Comparison of ENCODE assay signal across 25 cellular contexts in genomic region chr9:128528445-128529160, GRCh38. TPM values are rescaled to one million over a fixed set of nuclear protein-coding genes. Genes with fewer than 3 reads are reported as not detected.
DNase-seq lines count a peak whose midpoint lies in the region; ATAC-seq, FAIRE-seq and TF ChIP-seq lines count a peak whose summit lies in the region.
"Had no signal": no experiment of that assay in that cellular context is flagged by ENCODE, and none has a peak within 500 bp of the region (broad histone marks: within the 10 kb centered on the region; RNA-seq: fewer than 3 reads in every experiment).

No MANE protein-coding gene starts in this region.

- H3K9me2 ChIP-seq in PC-9 (ENCODE audit: insufficient read depth) (no peaks in the 10 kb centered on the region), Karpas-422 (replicated peaks; ENCODE audit: insufficient read depth, low read length) (no peaks in the 10 kb centered on the region)

- H3K9me1 ChIP-seq in endothelial cell of umbilical vein (replicated peaks; ENCODE audit: control insufficient read depth, extremely low read depth, insufficient read depth, low read length), result no peaks in the 10 kb centered on the region

- POLR2A ChIA-PET in HepG2 (lab: Yijun Ruan, JAX), result no interaction called here
- POLR2A ChIA-PET in PC-9 (lab: Charles Lee; ENCODE audit: unreplicated experiment), result no interaction called here
- POLR2A ChIA-PET in endothelial cell of umbilical vein (lab: Charles Lee), result interaction anchor here (0.9 to 1.3 kb wide), 2 partner anchors 23 to 25 kb away, joined by 3 to 5 read pairs; partner anchors contain the start of gene SPTAN1
- POLR2A ChIA-PET in WTC11 (lab: Charles Lee), result no interaction called here

- CTCF ChIA-PET in HepG2 (lab: Yijun Ruan, JAX; ENCODE audit: low intra/inter-chr PET ratio, low total read pairs), result no interaction called here
- CTCF ChIA-PET in PC-9 (lab: Charles Lee), result no interaction called here
- CTCF ChIA-PET in endothelial cell of umbilical vein (lab: Charles Lee), result interaction anchor here (1.2 to 3.9 kb wide), 4 partner anchors 9 to 90 kb away, joined by 4 to 11 read pairs (median 6); partner anchors contain the start of gene GLE1
- CTCF ChIA-PET in WTC11 (lab: Charles Lee), result interaction anchor here (0.6 to 0.9 kb wide), 2 partner anchors 23 to 145 kb away, joined by 3 read pairs; no protein-coding TSS in a partner anchor

- TF ChIP-seq EP300 in HepG2 (IDR thresholded peaks at IDR 0.05; ENCODE audit: low read depth in 2 of 2, low read length in 2 of 2) (no peak), HepG2 (CRISPR knock-in tag; IDR thresholded peaks at IDR 0.05; ENCODE audit: borderline replicate concordance) (no peak), sigmoid colon (IDR thresholded peaks at IDR 0.05) (no peak)

- H3K36me3 ChIP-seq in right lobe of liver (peaks cover 5 to 71% (median 15%) of the 10 kb centered on the region in 4 donors), HepG2 (replicated peaks in 1 of 2; ENCODE audit: control insufficient read depth in 1 of 2, insufficient read depth in 2 of 2, low read length in 2 of 2) (peaks cover 13 to 49% of the 10 kb centered on the region in 2 experiments), PC-9 (ENCODE audit: low read depth) (peaks cover 22% of the 10 kb centered on the region), endothelial cell of umbilical vein (ENCODE audit: control insufficient read depth in 2 of 2, extremely low read depth in 1 of 2, insufficient read depth in 2 of 2, low read length in 2 of 2) (peaks cover 5 to 8% of the 10 kb centered on the region in 2 experiments), sigmoid colon (peaks cover 38 to 99% (median 60%) of the 10 kb centered on the region in 4 donors), Karpas-422 (ENCODE audit: insufficient read depth, low read length) (peaks cover 16% of the 10 kb centered on the region)

- H3K36me3 Mint-ChIP-seq in stimulated activated memory B cell treated with anti-CD40 and anti-IgM and Interleukin-4, amounts not matched to agents 10 μg/mL and 1 μg/mL and 100 μg/mL, for 72 hours, result peaks cover 46% of the 10 kb centered on the region
- peaks cover 20% of the 10 kb centered on the region for H3K36me3 Mint-ChIP-seq in WTC11

- no peak overlapping the region for H3K4me2 ChIP-seq in HepG2 (ENCODE audit: low read depth, low read length)
- no peak overlapping the region for H3K4me2 ChIP-seq in PC-9
- H3K4me2 ChIP-seq in endothelial cell of umbilical vein (ENCODE audit: insufficient read depth, low read length), result peak overlapping the region; percentile 1
- H3K4me2 ChIP-seq in Karpas-422 (ENCODE audit: low read depth, low read length, poor library complexity, severe bottlenecking), result no peak overlapping the region

- H3K4me1 Mint-ChIP-seq in stimulated activated memory B cell treated with anti-CD40 and anti-IgM and Interleukin-4, amounts not matched to agents 10 μg/mL and 1 μg/mL and 100 μg/mL, for 72 hours, result no peaks in the 10 kb centered on the region
- no peaks in the 10 kb centered on the region for H3K4me1 Mint-ChIP-seq in WTC11

- no peaks in the 10 kb centered on the region for H3K27me3 Mint-ChIP-seq in stimulated activated memory B cell treated with anti-CD40 and anti-IgM and Interleukin-4, amounts not matched to agents 10 μg/mL and 1 μg/mL and 100 μg/mL, for 72 hours
- H3K27me3 Mint-ChIP-seq in WTC11 (ENCODE audit: low read depth), result no peaks in the 10 kb centered on the region
- H3K27me3 Mint-ChIP-seq: activated T-cell treated with anti-CD3 and anti-CD28 coated beads, Interleukin-2, amount 50 U/mL, for 24 hours; effector memory CD8-positive, alpha-beta T cell; naive thymus-derived CD4-positive, alpha-beta T cell had no signal

- no peaks in the 10 kb centered on the region for H3K9me3 ChIP-seq in right lobe of liver
- H3K9me3 ChIP-seq in HepG2 (ENCODE audit: low read length), result no peaks in the 10 kb centered on the region
- no peaks in the 10 kb centered on the region for H3K9me3 ChIP-seq in PC-9 (ENCODE audit: insufficient read depth, low read depth)
- no peaks in the 10 kb centered on the region for H3K9me3 ChIP-seq in endothelial cell of umbilical vein (replicated peaks; ENCODE audit: control insufficient read depth, insufficient read depth, low read length)
- H3K9me3 ChIP-seq in sigmoid colon, result no peaks in the 10 kb centered on the region
- H3K9me3 ChIP-seq in Karpas-422 (ENCODE audit: low read length), result no peaks in the 10 kb centered on the region
- H3K9me3 ChIP-seq: esophagus squamous epithelium, upper lobe of right lung had no signal

- H3F3A ChIP-seq in PC-9 (ENCODE audit: insufficient read depth, low read depth), result 0 out of 2 replicates have a peak, but pooled peaks cover 7% of the 10 kb centered on the region

- no peak overlapping the region for H3K4me3 ChIP-seq in right lobe of liver
- H3K4me3 ChIP-seq in HepG2 (replicated peaks in 1 of 3; ENCODE audit: insufficient read depth in 1 of 3, low read depth in 2 of 3, low read length in 3 of 3), result no peak overlapping the region
- H3K4me3 ChIP-seq in PC-9, result no peak overlapping the region
- H3K4me3 ChIP-seq in endothelial cell of umbilical vein (replicated peaks in 1 of 3; ENCODE audit: insufficient read depth in 1 of 3, low read depth in 1 of 3, low read length in 3 of 3), result no peak overlapping the region
- H3K4me3 ChIP-seq in sigmoid colon, result no peak overlapping the region
- no peak overlapping the region for H3K4me3 ChIP-seq in Karpas-422 (ENCODE audit: low read length)
- H3K4me3 ChIP-seq: esophagus squamous epithelium, upper lobe of right lung had no signal

- H3K79me2 ChIP-seq in HepG2 (ENCODE audit: insufficient read depth, low read length), result no peaks in the 10 kb centered on the region
- no peaks in the 10 kb centered on the region for H3K79me2 ChIP-seq in PC-9 (ENCODE audit: low read depth)
- H3K79me2 ChIP-seq in endothelial cell of umbilical vein (ENCODE audit: control insufficient read depth, insufficient read depth, low read length), result no peaks in the 10 kb centered on the region
- no peaks in the 10 kb centered on the region for H3K79me2 ChIP-seq in Karpas-422 (ENCODE audit: low read length)

- no peaks in the 10 kb centered on the region for H4K20me1 ChIP-seq in HepG2 (ENCODE audit: insufficient read depth, low read length)
- no peaks in the 10 kb centered on the region for H4K20me1 ChIP-seq in PC-9 (ENCODE audit: insufficient read depth)
- no peaks in the 10 kb centered on the region for H4K20me1 ChIP-seq in endothelial cell of umbilical vein (replicated peaks; ENCODE audit: control insufficient read depth, extremely low read depth, insufficient read depth, low read length)
- no peaks in the 10 kb centered on the region for H4K20me1 ChIP-seq in Karpas-422 (ENCODE audit: insufficient read depth, low read depth, low read length)

- H2AFZ ChIP-seq in HepG2 (ENCODE audit: low read length) (no peak overlapping the region), PC-9 (no peak overlapping the region), endothelial cell of umbilical vein (ENCODE audit: low read depth, low read length) (no peak overlapping the region), Karpas-422 (ENCODE audit: low read length) (no peak overlapping the region)

- no peak for DNase-seq in right lobe of liver
- no peak for DNase-seq in HepG2 (ENCODE audit: low spot score)
- no peak for DNase-seq in PC-9
- DNase-seq in endothelial cell of umbilical vein (ENCODE audit: low read depth, low spot score), result peak; percentile 17
- no peak for DNase-seq in WTC11 (ENCODE audit: low spot score)
- no peak for DNase-seq in sigmoid colon
- DNase-seq in Karpas-422, result no peak
- DNase-seq: activated CD4-positive, CD25-positive, alpha-beta regulatory T cell treated with anti-CD3 and anti-CD28 coated beads, Interleukin-2, amount 50 U/mL, for 72 hours; activated naive CD4-positive, alpha-beta T cell; activated T-cell treated with anti-CD3 and anti-CD28 coated beads, Interleukin-2, amount 50 U/mL, for 24 hours; anterior cingulate cortex; Calu3; effector memory CD8-positive, alpha-beta T cell; esophagus squamous epithelium; mesendoderm; naive thymus-derived CD4-positive, alpha-beta T cell; NCI-H146; NCI-H526; retina; stimulated activated CD4-positive, alpha-beta T cell treated with anti-CD3 and anti-CD28 coated beads, Interleukin-15, amount 100 ng/mL, for 24 hours; T1000; upper lobe of right lung had no signal

- H3K9ac ChIP-seq in HepG2 (ENCODE audit: insufficient read depth, low read depth, low read length) (no peak overlapping the region), endothelial cell of umbilical vein (replicated peaks; ENCODE audit: extremely low read depth, insufficient read depth, low read length) (no peak overlapping the region), Karpas-422 (ENCODE audit: low read length) (no peak overlapping the region)

- H3K4me1 ChIP-seq in right lobe of liver, result peaks cover 0 to 3% (median 2%) of the 10 kb centered on the region in 4 donors
- no peaks in the 10 kb centered on the region for H3K4me1 ChIP-seq in HepG2 (ENCODE audit: insufficient read depth, low read length)
- H3K4me1 ChIP-seq in PC-9 (replicated peaks; ENCODE audit: insufficient read depth), result no peaks in the 10 kb centered on the region
- H3K4me1 ChIP-seq in endothelial cell of umbilical vein (ENCODE audit: control insufficient read depth, extremely low read depth, insufficient read depth, low read length), result peaks cover 16% of the 10 kb centered on the region
- peaks cover 0 to 2% (median under 1%) of the 10 kb centered on the region in 4 donors for H3K4me1 ChIP-seq in sigmoid colon
- no peaks in the 10 kb centered on the region for H3K4me1 ChIP-seq in Karpas-422 (ENCODE audit: low read length)
- H3K4me1 ChIP-seq: upper lobe of right lung had no signal

- FAIRE-seq in HepG2 (lab: Jason Lieb, UNC) (no peak), endothelial cell of umbilical vein (lab: Jason Lieb, UNC) (no peak)
- FAIRE-seq: H1 had no signal

- dilution Hi-C loops in endothelial cell of umbilical vein (cut with MboI; ENCODE audit: extremely low pct_ligation_motif_present, low sequenced_read_pairs), result no loop called here

- 87% methylated on average over 15 of the region's 15 CpGs for WGBS in right lobe of liver (ENCODE audit: insufficient coverage, low coverage, low lambda C conversion rate, missing lambda C conversion rate)
- WGBS in HepG2 (ENCODE audit: low lambda C conversion rate), result 96% methylated on average over 15 of the region's 15 CpGs
- WGBS in sigmoid colon, 2 donors, result 89 to 93% methylated on average over 15 of the region's 15 CpGs

- H3K27ac ChIP-seq in right lobe of liver (no peak overlapping the region), HepG2 (ENCODE audit: extremely low read length, insufficient read depth, low read length) (no peak overlapping the region), PC-9 (0 out of 2 replicates have a peak overlapping the region, but pooled peaks have one; percentile 4), endothelial cell of umbilical vein (ENCODE audit: insufficient read depth, low read depth, low read length) (peak overlapping the region; percentile 25), sigmoid colon (no peak overlapping the region), Karpas-422 (ENCODE audit: low read length) (no peak overlapping the region)
- H3K27ac ChIP-seq: upper lobe of right lung had no signal

- no peak for TF ChIP-seq CTCF in right lobe of liver (IDR thresholded peaks at IDR 0.05)
- no peak for TF ChIP-seq CTCF in HepG2 (CRISPR knock-in tag; IDR thresholded peaks at IDR 0.05)
- TF ChIP-seq CTCF in PC-9 (conservative IDR thresholded peaks at IDR 0.05), result no peak
- TF ChIP-seq CTCF in endothelial cell of umbilical vein (IDR thresholded peaks at IDR 0.05; ENCODE audit: extremely low read depth in 1 of 2, insufficient read depth in 1 of 2, low read depth in 1 of 2, low read length in 2 of 2), result no peak
- no peak for TF ChIP-seq CTCF in WTC11 (IDR thresholded peaks at IDR 0.05)
- TF ChIP-seq CTCF in sigmoid colon (IDR thresholded peaks at IDR 0.05), result no peak

- H3K4me3 Mint-ChIP-seq in stimulated activated memory B cell treated with anti-CD40 and anti-IgM and Interleukin-4, amounts not matched to agents 10 μg/mL and 1 μg/mL and 100 μg/mL, for 72 hours, result no peak overlapping the region
- H3K4me3 Mint-ChIP-seq in WTC11, result no peak overlapping the region
- H3K4me3 Mint-ChIP-seq: activated T-cell treated with anti-CD3 and anti-CD28 coated beads, Interleukin-2, amount 50 U/mL, for 24 hours; effector memory CD8-positive, alpha-beta T cell; naive thymus-derived CD4-positive, alpha-beta T cell had no signal

- H3K27me3 ChIP-seq in right lobe of liver (no peaks in the 10 kb centered on the region), HepG2 (ENCODE audit: control insufficient read depth in 1 of 2, insufficient read depth in 2 of 2, low read length in 2 of 2) (no peaks in the 10 kb centered on the region), PC-9 (ENCODE audit: insufficient read depth, low read depth) (no peaks in the 10 kb centered on the region), endothelial cell of umbilical vein (ENCODE audit: control insufficient read depth in 2 of 2, insufficient read depth in 2 of 2, low read length in 2 of 2) (no peaks in the 10 kb centered on the region), sigmoid colon (no peaks in the 10 kb centered on the region), Karpas-422 (ENCODE audit: low read length) (no peaks in the 10 kb centered on the region)
- H3K27me3 ChIP-seq: esophagus squamous epithelium, upper lobe of right lung had no signal

- no peaks in the 10 kb centered on the region for H3K9me3 Mint-ChIP-seq in stimulated activated memory B cell treated with anti-CD40 and anti-IgM and Interleukin-4, amounts not matched to agents 10 μg/mL and 1 μg/mL and 100 μg/mL, for 72 hours
- H3K9me3 Mint-ChIP-seq in WTC11, result no peaks in the 10 kb centered on the region
- H3K9me3 Mint-ChIP-seq: activated T-cell treated with anti-CD3 and anti-CD28 coated beads, Interleukin-2, amount 50 U/mL, for 24 hours; effector memory CD8-positive, alpha-beta T cell; naive thymus-derived CD4-positive, alpha-beta T cell had no signal

- in situ Hi-C loops in HepG2 (cut with HindIII; ENCODE audit: extremely low pct_ligation_motif_present, low pct_unique_long_range_greater_than_20kb), result no loop called here

- TF ChIP-seq POLR2A in right lobe of liver (IDR thresholded peaks at IDR 0.05) (no peak), HepG2 (IDR thresholded peaks at IDR 0.05; ENCODE audit: insufficient read depth in 1 of 2, low read depth in 2 of 2, low read length in 2 of 2) (no peak), endothelial cell of umbilical vein (IDR thresholded peaks at IDR 0.05; ENCODE audit: low read depth, low read length) (no peak), sigmoid colon (IDR thresholded peaks at IDR 0.05) (no peak)

- no peak overlapping the region for H3K27ac Mint-ChIP-seq in stimulated activated memory B cell treated with anti-CD40 and anti-IgM and Interleukin-4, amounts not matched to agents 10 μg/mL and 1 μg/mL and 100 μg/mL, for 72 hours
- no peak overlapping the region for H3K27ac Mint-ChIP-seq in WTC11
- H3K27ac Mint-ChIP-seq: effector memory CD8-positive, alpha-beta T cell had no signal

- intact Hi-C loops in right lobe of liver (cut with DNase I) (loop anchor here in 1 of 2 donors (10.0 kb wide), 1 partner anchor 56 kb away; no protein-coding TSS in a partner anchor), HepG2 (cut with micrococcal nuclease; ENCODE audit: unreplicated experiment) (no loop called here), PC-9 (cut with micrococcal nuclease; ENCODE audit: unreplicated experiment) (no loop called here), endothelial cell of umbilical vein (cut with micrococcal nuclease) (no loop called here), sigmoid colon (cut with DNase I) (no loop called here)

- ATAC-seq in right lobe of liver (peak in 3 of 4 donors; percentile 39 to 75 (median 73)), HepG2 (no peak), WTC11 (no peak)
- no peak for ATAC-seq in stimulated activated memory B cell treated with anti-CD40 and anti-IgM and Interleukin-4, amounts not matched to agents 10 μg/mL and 1 μg/mL and 100 μg/mL, for 72 hours
- ATAC-seq: effector memory CD8-positive, alpha-beta T cell; naive thymus-derived CD4-positive, alpha-beta T cell; Right ventricle myocardium inferior had no signal

- no peak for TF ChIP-seq RAD21 in HepG2 (CRISPR knock-in tag; IDR thresholded peaks at IDR 0.05)

- no TSS peak for BruUV-seq in HepG2 (replicated peaks; lab: Mats Ljungman, UMichigan)
- no TSS peak for BruUV-seq in PC-9 (replicated peaks; lab: Mats Ljungman, UMichigan)
- no TSS peak for BruUV-seq in endothelial cell of umbilical vein (replicated peaks; lab: Mats Ljungman, UMichigan)

RNA-seq across cellular contexts. Expression of gene SPTAN1, which starts 23.8 kb away (rescaled TPM):
- total RNA-seq in right lobe of liver, result 100 to 1,000 TPM in 2 of 6 experiments, 10 to 100 TPM in 4; 74.6 to 141 (median 98.6) TPM
- 23.5 and 106 TPM in 2 replicates for total RNA-seq in HepG2 (2016; rRNA removed; fragmentation: Illumina TruSeq; extraction: Trizol)
- 19.2 and 22.6 TPM in 2 replicates for total RNA-seq in HepG2 (2016; cell fraction: cytosol; rRNA removed; fragmentation: Illumina TruSeq; extraction: Trizol; ENCODE audit: low read depth)
- 14.5 and 107 TPM in 2 replicates for total RNA-seq in HepG2 (2016; cell fraction: insoluble cytoplasmic fraction; rRNA removed; fragmentation: Illumina TruSeq; extraction: Trizol)
- 14.3 and 15.6 TPM in 2 replicates for total RNA-seq in HepG2 (2016; cell fraction: membrane; rRNA removed; fragmentation: Illumina TruSeq; extraction: Trizol)
- total RNA-seq in HepG2 (2016; cell fraction: nucleus; rRNA removed; fragmentation: Illumina TruSeq; extraction: Trizol), result 180 and 199 TPM in 2 replicates
- 111 and 132 TPM in 2 replicates for polyA plus RNA-seq in HepG2 (2011; rRNA removed)
- 28.2 and 51.8 TPM in 2 replicates for polyA plus RNA-seq in HepG2 (2011; cell fraction: cytosol; rRNA removed)
- polyA plus RNA-seq in HepG2 (2011; cell fraction: nucleus; rRNA removed), result 885 and 1,070 TPM in 2 replicates
- 97.6 and 98.5 TPM in 2 replicates for polyA plus RNA-seq in HepG2 (2012)
- 6.9 and 7.2 TPM in 2 replicates for polyA plus RNA-seq in HepG2 (2016; cell fraction: cytosol; fragmentation: Illumina TruSeq; extraction: Trizol; ENCODE audit: low read depth)
- polyA plus RNA-seq in HepG2 (2016; cell fraction: insoluble cytoplasmic fraction; fragmentation: Illumina TruSeq; extraction: Trizol; ENCODE audit: low read depth), result 14.9 and 21.0 TPM in 2 replicates
- polyA plus RNA-seq in HepG2 (2016; cell fraction: membrane; fragmentation: Illumina TruSeq; extraction: Trizol; ENCODE audit: low read depth), result 6.9 and 9.5 TPM in 2 replicates
- polyA plus RNA-seq in HepG2 (2016; cell fraction: nucleus; fragmentation: Illumina TruSeq; extraction: Trizol; ENCODE audit: insufficient read depth, low read depth), result 274 and 280 TPM in 2 replicates
- polyA minus RNA-seq in HepG2 (2011; rRNA and poly(A)+ RNA removed; ENCODE audit: low replicate concordance), result 319 and 464 TPM in 2 replicates
- 48.3 and 55.2 TPM in 2 replicates for polyA minus RNA-seq in HepG2 (2011; cell fraction: cytosol; rRNA and poly(A)+ RNA removed)
- 960 and 1,011 TPM in 2 replicates for polyA minus RNA-seq in HepG2 (2011; cell fraction: nucleus; rRNA and poly(A)+ RNA removed)
- total RNA-seq in PC-9 (2021), result 214 and 239 TPM in 2 replicates
- total RNA-seq in endothelial cell of umbilical vein, result 478 and 502 TPM in 2 replicates
- polyA plus RNA-seq in endothelial cell of umbilical vein, result 408 and 487 TPM in 2 replicates
- polyA plus RNA-seq in endothelial cell of umbilical vein (2011; cell fraction: cytosol; rRNA removed), result 284 and 296 TPM in 2 replicates
- 1,491 and 2,052 TPM in 2 replicates for polyA plus RNA-seq in endothelial cell of umbilical vein (2011; cell fraction: nucleus; rRNA removed)
- 314 and 340 TPM in 2 replicates for polyA plus RNA-seq in endothelial cell of umbilical vein (2012)
- 1,082 and 1,224 TPM in 2 replicates for polyA minus RNA-seq in endothelial cell of umbilical vein
- 173 TPM for polyA minus RNA-seq in endothelial cell of umbilical vein (2011; cell fraction: cytosol; rRNA and poly(A)+ RNA removed)
- polyA minus RNA-seq in endothelial cell of umbilical vein (2011; cell fraction: nucleus; rRNA and poly(A)+ RNA removed), result 1,144 and 1,213 TPM in 2 replicates
- 213 to 255 TPM (median 224 TPM) in 3 replicates for total RNA-seq in WTC11 (2021)
- total RNA-seq in sigmoid colon, result 100 to 1,000 TPM; 150 to 306 (median 163) TPM
- 100 to 1,000 TPM in 1 of 3 donors, 10 to 100 TPM in 2; 43.5 to 154 (median 57.7) TPM for polyA plus RNA-seq in sigmoid colon
- 167 and 189 TPM in 2 replicates for total RNA-seq in Karpas-422 (2014; rRNA removed; shearing (Covaris generic); ENCODE audit: low replicate concordance)

RNA-seq across cellular contexts. Expression of gene GLE1, which starts 24.1 kb away (rescaled TPM):
- total RNA-seq in right lobe of liver (10 to 100 TPM; 10.5 to 15.9 (median 13.2) TPM), HepG2 (2016; rRNA removed; fragmentation: Illumina TruSeq; extraction: Trizol) (28.8 and 41.1 TPM in 2 replicates), PC-9 (2021) (67.2 and 74.2 TPM in 2 replicates), endothelial cell of umbilical vein (20.5 and 22.6 TPM in 2 replicates), WTC11 (2021) (19.0 to 19.7 TPM (median 19.3 TPM) in 3 replicates), sigmoid colon (10 to 100 TPM; 17.6 to 29.4 (median 20.9) TPM)
- total RNA-seq in HepG2 (2016; cell fraction: cytosol; rRNA removed; fragmentation: Illumina TruSeq; extraction: Trizol; ENCODE audit: low read depth), result 7.4 and 7.9 TPM in 2 replicates
- total RNA-seq in HepG2 (2016; cell fraction: insoluble cytoplasmic fraction; rRNA removed; fragmentation: Illumina TruSeq; extraction: Trizol), result 29.6 and 39.3 TPM in 2 replicates
- total RNA-seq in HepG2 (2016; cell fraction: membrane; rRNA removed; fragmentation: Illumina TruSeq; extraction: Trizol), result 17.1 and 18.6 TPM in 2 replicates
- total RNA-seq in HepG2 (2016; cell fraction: nucleus; rRNA removed; fragmentation: Illumina TruSeq; extraction: Trizol), result 14.9 and 16.3 TPM in 2 replicates
- polyA plus RNA-seq in HepG2 (2011; rRNA removed) (10.6 and 14.7 TPM in 2 replicates), endothelial cell of umbilical vein (12.2 and 13.0 TPM in 2 replicates), sigmoid colon (10 to 100 TPM; 19.8 to 24.6 (median 20.8) TPM)
- 10.5 TPM in 2 replicates for polyA plus RNA-seq in HepG2 (2011; cell fraction: cytosol; rRNA removed)
- polyA plus RNA-seq in HepG2 (2011; cell fraction: nucleus; rRNA removed), result 7.6 and 8.6 TPM in 2 replicates
- 9.6 and 10.9 TPM in 2 replicates for polyA plus RNA-seq in HepG2 (2012)
- polyA plus RNA-seq in HepG2 (2016; cell fraction: cytosol; fragmentation: Illumina TruSeq; extraction: Trizol; ENCODE audit: low read depth), result 3.1 and 3.9 TPM in 2 replicates
- polyA plus RNA-seq in HepG2 (2016; cell fraction: insoluble cytoplasmic fraction; fragmentation: Illumina TruSeq; extraction: Trizol; ENCODE audit: low read depth), result 33.8 and 35.3 TPM in 2 replicates
- 10.7 and 11.7 TPM in 2 replicates for polyA plus RNA-seq in HepG2 (2016; cell fraction: membrane; fragmentation: Illumina TruSeq; extraction: Trizol; ENCODE audit: low read depth)
- polyA plus RNA-seq in HepG2 (2016; cell fraction: nucleus; fragmentation: Illumina TruSeq; extraction: Trizol; ENCODE audit: insufficient read depth, low read depth), result 21.8 and 23.3 TPM in 2 replicates
- polyA minus RNA-seq in HepG2 (2011; rRNA and poly(A)+ RNA removed; ENCODE audit: low replicate concordance), result 26.2 and 106 TPM in 2 replicates
- 14.9 and 17.1 TPM in 2 replicates for polyA minus RNA-seq in HepG2 (2011; cell fraction: cytosol; rRNA and poly(A)+ RNA removed)
- 5.7 and 7.5 TPM in 2 replicates for polyA minus RNA-seq in HepG2 (2011; cell fraction: nucleus; rRNA and poly(A)+ RNA removed)
- polyA plus RNA-seq in endothelial cell of umbilical vein (2011; cell fraction: cytosol; rRNA removed), result 15.0 and 15.6 TPM in 2 replicates
- polyA plus RNA-seq in endothelial cell of umbilical vein (2011; cell fraction: nucleus; rRNA removed), result 19.0 and 21.0 TPM in 2 replicates
- polyA plus RNA-seq in endothelial cell of umbilical vein (2012), result 13.8 and 19.3 TPM in 2 replicates
- polyA minus RNA-seq in endothelial cell of umbilical vein, result 22.7 and 25.7 TPM in 2 replicates
- 66.6 TPM for polyA minus RNA-seq in endothelial cell of umbilical vein (2011; cell fraction: cytosol; rRNA and poly(A)+ RNA removed)
- polyA minus RNA-seq in endothelial cell of umbilical vein (2011; cell fraction: nucleus; rRNA and poly(A)+ RNA removed), result 6.4 and 10.0 TPM in 2 replicates
- 26.5 and 32.7 TPM in 2 replicates for total RNA-seq in Karpas-422 (2014; rRNA removed; shearing (Covaris generic); ENCODE audit: low replicate concordance)

Comparison
In these comparisons a context has a peak if more than half of its experiments do, and no peak if none do; other contexts are left out.
1. ATAC-seq: peak in right lobe of liver (3 of 4); none in HepG2 (single experiment), stimulated activated memory B cell treated with anti-CD40 and anti-IgM and Interleukin-4, amounts not matched to agents 10 μg/mL and 1 μg/mL and 100 μg/mL, for 72 hours (single experiment) and WTC11 (single experiment).
2. H3K27ac ChIP-seq: peak in PC-9 (single experiment) and endothelial cell of umbilical vein (single experiment); none in right lobe of liver (0 of 3), HepG2 (single experiment), sigmoid colon (0 of 4) and Karpas-422 (single experiment).
3. CTCF ChIA-PET loops: an anchor here in endothelial cell of umbilical vein (1.2 to 3.9 kb wide) and WTC11 (0.6 to 0.9 kb wide); none called in HepG2 and PC-9.